In genomic region chr2:85066874-85067351, GRCh38 we compare ENCODE assay signal across 8 cellular contexts.
A peak's percentile ranks its signal among the peaks of the same experiment; 100 is the strongest.
DNase-seq lines count a peak whose midpoint lies in the region; ATAC-seq and TF ChIP-seq lines count a peak whose summit lies in the region.

No MANE protein-coding gene starts in this region.

- TF ChIP-seq CTCF in GM12874 (IDR thresholded peaks at IDR 0.05; ENCODE audit: insufficient read depth, low read depth, low read length): peak; percentile 74
- peak; percentile 88 for TF ChIP-seq CTCF in MCF 10A (IDR thresholded peaks at IDR 0.05; ENCODE audit: unreplicated experiment)

- H3K9me3 ChIP-seq in iPS-18c (ENCODE audit: control insufficient read depth, insufficient read depth, low read length) (no peaks in the 10 kb centered on the region), skeletal muscle satellite cell (replicated peaks; ENCODE audit: low read length) (no peaks in the 10 kb centered on the region)

- no peaks in the 10 kb centered on the region for H3K9me3 Mint-ChIP-seq in MCF 10A (ENCODE audit: unreplicated experiment)

- peaks cover 11% of the 10 kb centered on the region for H3K27me3 Mint-ChIP-seq in MCF 10A (ENCODE audit: insufficient read depth, unreplicated experiment)

- H3K4me3 Mint-ChIP-seq in MCF 10A (ENCODE audit: unreplicated experiment): no peak overlapping the region

- H3K4me1 Mint-ChIP-seq in MCF 10A (ENCODE audit: insufficient read depth, unreplicated experiment): peaks cover 7% of the 10 kb centered on the region

- no peak overlapping the region for H3K27ac Mint-ChIP-seq in MCF 10A (ENCODE audit: low read depth, unreplicated experiment)

- peak overlapping the region; percentile 35 for H3K9ac ChIP-seq in skeletal muscle satellite cell (ENCODE audit: low read depth, low read length)

- BruUV-seq in MCF 10A (replicated peaks; lab: Mats Ljungman, UMichigan): no TSS peak

- no peaks in the 10 kb centered on the region for H3K36me3 ChIP-seq in skeletal muscle satellite cell (ENCODE audit: insufficient read depth, low read length)

- peak overlapping the region; percentile 86 for H3K4me2 ChIP-seq in skeletal muscle satellite cell (ENCODE audit: low read length)

- POLR2A ChIA-PET in MCF 10A (lab: Yijun Ruan, JAX): interaction anchor here (0.6 to 3.2 kb wide), 4 partner anchors 58 to 234 kb away, joined by 3 to 35 read pairs (median 4); no protein-coding TSS in a partner anchor

- peaks cover 8% of the 10 kb centered on the region for H3K4me1 ChIP-seq in skeletal muscle satellite cell (ENCODE audit: control insufficient read depth, insufficient read depth, low read length)

- intact Hi-C loops in MCF 10A (cut with micrococcal nuclease): loop anchor here (1.0 kb wide), 3 partner anchors 66 to 231 kb away; partner anchors contain the start of gene TCF7L1

- H3K27me3 ChIP-seq in skeletal muscle satellite cell (ENCODE audit: control insufficient read depth, insufficient read depth, low read length): peaks cover 12% of the 10 kb centered on the region

- CTCF ChIA-PET in MCF 10A (lab: Yijun Ruan, JAX): interaction anchor here (0.6 to 9.7 kb wide), 45 partner anchors 8 to 527 kb away, joined by 3 to 295 read pairs (median 4); no protein-coding TSS in a partner anchor

- H3K36me3 Mint-ChIP-seq in MCF 10A (ENCODE audit: insufficient read depth, unreplicated experiment): peaks cover 6% of the 10 kb centered on the region

- peak; percentile 44 for DNase-seq in 8988T
- DNase-seq in LoVo (ENCODE audit: low spot score): peak; percentile 55
- peak; percentile 79 for DNase-seq in MCF 10A (ENCODE audit: unreplicated experiment)
- no peak for DNase-seq in cortex of kidney (lab: John Stamatoyannopoulos, UW)

- ATAC-seq in SK-N-SH treated with all-trans-retinoic acid at 6 μM for 48 hours: peak; percentile 89

- H3K4me3 ChIP-seq in iPS-18c (ENCODE audit: insufficient read depth, low read depth, low read length) (peak overlapping the region; percentile 36), skeletal muscle satellite cell (ENCODE audit: low read length) (peak overlapping the region; percentile 59)

TF ChIP-seq in SK-N-SH treated with all-trans-retinoic acid at 6 μM for 48 hours, 23 proteins besides CTCF, POLR2A, EP300 and RAD21:
- TF ChIP-seq ZC3H10 (CRISPR knock-in tag; IDR thresholded peaks at IDR 0.05): no peak
- peak; percentile 80; the same call in 1 of the 2 replicates for TF ChIP-seq ZNF70 (CRISPR knock-in tag; IDR thresholded peaks at IDR 0.05)
- no peak for TF ChIP-seq GLIS3 (CRISPR knock-in tag; IDR thresholded peaks at IDR 0.05)
